Comparison of ENCODE assay signal across 9 cellular contexts in the genomic region with DNA sequence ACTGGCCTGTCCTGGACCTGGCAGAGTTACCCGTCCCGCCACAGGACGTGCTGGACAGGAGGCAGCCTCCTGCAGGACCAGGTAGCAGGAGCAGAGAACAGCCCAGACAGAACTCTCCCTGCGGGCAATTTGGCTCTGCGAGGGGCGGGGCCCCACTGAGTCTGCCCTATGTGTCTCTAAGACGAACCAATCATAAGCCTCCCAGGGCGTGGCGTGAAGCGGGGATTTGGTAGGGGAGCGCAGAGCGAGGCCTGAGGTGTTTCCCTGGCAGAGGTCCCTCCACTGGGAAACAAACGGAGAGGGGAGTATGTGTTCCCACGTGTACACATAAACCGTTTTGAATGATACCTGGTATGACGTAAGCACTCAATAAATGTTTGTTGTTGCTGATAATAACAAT. TPM values are rescaled to one million over a fixed set of nuclear protein-coding genes. Genes with fewer than 3 reads are reported as not detected.
DNase-seq lines count a peak whose midpoint lies in the region; ATAC-seq and TF ChIP-seq lines count a peak whose summit lies in the region.
"Had no signal": no experiment of that assay in that cellular context is flagged by ENCODE, and none has a peak within 500 bp of the region (broad histone marks: within the 10 kb centered on the region; RNA-seq: fewer than 3 reads in every experiment).

No MANE protein-coding gene starts in this region.

- H3K4me3 Mint-ChIP-seq in CD4-positive, alpha-beta T cell = peak overlapping the region; percentile 7
- peak overlapping the region in 4 of 8 donors; percentile 1 to 61 (median 42) for H3K4me3 Mint-ChIP-seq in naive B cell

- H3K9me3 ChIP-seq in CD4-positive, alpha-beta T cell (ENCODE audit: control insufficient read depth, low read length) = no peaks in the 10 kb centered on the region

- peaks cover 4% of the 10 kb centered on the region for H3K36me3 Mint-ChIP-seq in CD4-positive, alpha-beta T cell (ENCODE audit: low read depth)
- H3K36me3 Mint-ChIP-seq in activated naive CD4-positive, alpha-beta T cell treated with anti-CD3 and anti-CD28 coated beads, Interleukin-2, amount 50 U/mL, for 72 hours = peaks cover 48% of the 10 kb centered on the region in 2 donors
- H3K36me3 Mint-ChIP-seq in naive B cell = peaks cover 9 to 15% of the 10 kb centered on the region in 2 donors

- no peaks in the 10 kb centered on the region for H3K27me3 Mint-ChIP-seq in CD4-positive, alpha-beta T cell
- H3K27me3 Mint-ChIP-seq in naive B cell = no peaks in the 10 kb centered on the region

- POLR2A ChIA-PET in CD4-positive, alpha-beta T cell (lab: Charles Lee) = interaction anchor here (1.2 to 7.0 kb wide), 2 partner anchors 24 to 44 kb away, joined by 4 to 54 read pairs; no protein-coding TSS in a partner anchor

- no peak for TF ChIP-seq CTCF in CD4-positive, alpha-beta T cell (IDR thresholded peaks at IDR 0.05)

- H3K4me1 Mint-ChIP-seq in CD4-positive, alpha-beta T cell (ENCODE audit: low read depth) = peaks cover 100% of the 10 kb centered on the region
- peaks cover 82 to 99% (median 99%) of the 10 kb centered on the region in 3 donors for H3K4me1 Mint-ChIP-seq in naive B cell

- DNase-seq in CD4-positive, alpha-beta T cell = no peak
- peak; percentile 81 for DNase-seq in H7
- no peak for DNase-seq in activated naive CD4-positive, alpha-beta T cell treated with anti-CD3 and anti-CD28 coated beads, Interleukin-2, amount 50 U/mL, for 72 hours (ENCODE audit: low spot score in 2 of 2)
- no peak for DNase-seq in naive B cell
- DNase-seq in left colon = no peak
- no peak for DNase-seq in AML-193 (lab: John Stamatoyannopoulos, UW)
- DNase-seq: KG1, NCI-H2029 had no signal

- H3K9me3 Mint-ChIP-seq in CD4-positive, alpha-beta T cell = no peaks in the 10 kb centered on the region
- H3K9me3 Mint-ChIP-seq in activated naive CD4-positive, alpha-beta T cell treated with anti-CD3 and anti-CD28 coated beads, Interleukin-2, amount 50 U/mL, for 72 hours = no peaks in the 10 kb centered on the region
- H3K9me3 Mint-ChIP-seq in naive B cell = no peaks in the 10 kb centered on the region

- CTCF ChIA-PET in CD4-positive, alpha-beta T cell (lab: Charles Lee) = interaction anchor here (0.8 to 2.7 kb wide), 2 partner anchors 16 to 44 kb away, joined by 3 to 7 read pairs; no protein-coding TSS in a partner anchor

- no peak overlapping the region for H3K4me3 ChIP-seq in H7 (ENCODE audit: insufficient read depth, low read depth, low read length)

- no peaks in the 10 kb centered on the region for H3K36me3 ChIP-seq in H7 (replicated peaks; ENCODE audit: control insufficient read depth, insufficient read depth, low read length)

- no peaks in the 10 kb centered on the region for H3K27me3 ChIP-seq in CD4-positive, alpha-beta T cell (ENCODE audit: control insufficient read depth, insufficient read depth, low read length)
- peaks cover under 1% of the 10 kb centered on the region; the same call in 1 of the 2 replicates for H3K27me3 ChIP-seq in H7 (ENCODE audit: control insufficient read depth, insufficient read depth, low read length)

- intact Hi-C loops in CD4-positive, alpha-beta T cell (cut with DNase I, micrococcal nuclease) = no loop called here
- intact Hi-C loops in left colon (cut with DNase I, micrococcal nuclease) = no loop called here

- H3K27ac ChIP-seq in CD4-positive, alpha-beta T cell (ENCODE audit: low read depth, low read length) = no peak overlapping the region

- peak overlapping the region; percentile 67 for H3K27ac Mint-ChIP-seq in CD4-positive, alpha-beta T cell
- peak overlapping the region; percentile 97 to 99 for H3K27ac Mint-ChIP-seq in activated naive CD4-positive, alpha-beta T cell treated with anti-CD3 and anti-CD28 coated beads, Interleukin-2, amount 50 U/mL, for 72 hours
- H3K27ac Mint-ChIP-seq in naive B cell = peak overlapping the region in 5 of 6 donors; percentile 44 to 82 (median 73)

- no peak for ATAC-seq in CD4-positive, alpha-beta T cell (ENCODE audit: poor library complexity)
- ATAC-seq in activated naive CD4-positive, alpha-beta T cell treated with anti-CD3 and anti-CD28 coated beads, Interleukin-2, amount 50 U/mL, for 72 hours = no peak
- ATAC-seq in naive B cell (ENCODE audit: low read depth in 2 of 2) = no peak
- no peak for ATAC-seq in left colon
- ATAC-seq in HG03565 (IDR thresholded peaks at IDR 0.05; ENCODE audit: unreplicated experiment) = no peak

RNA-seq across cellular contexts. Expression of a gene that starts 7.4 kb away (rescaled TPM):
- total RNA-seq in CD4-positive, alpha-beta T cell = 10 to 100 TPM; 33.8 to 37.3 TPM
- 1.3 and 2.5 TPM in 2 replicates for total RNA-seq in H7 (2014; rRNA removed; shearing (Covaris generic))
- total RNA-seq in activated naive CD4-positive, alpha-beta T cell treated with anti-CD3 and anti-CD28 coated beads, Interleukin-2, amount 50 U/mL, for 72 hours = 100 to 1,000 TPM; 270 to 324 TPM
- 100 to 1,000 TPM; 146 to 292 (median 225) TPM for polyA plus RNA-seq in naive B cell (ENCODE audit: low read depth in 6 of 6)
- total RNA-seq in left colon = 10 to 100 TPM; 30.0 to 36.1 TPM
